ENCODE assay signal across 8 cellular contexts in genomic region chr9:35490910-35491465, GRCh38. TPM values are rescaled to one million over a fixed set of nuclear protein-coding genes. Genes with fewer than 3 reads are reported as not detected.
A peak's percentile ranks its signal among the peaks of the same experiment; 100 is the strongest.
DNase-seq lines count a peak whose midpoint lies in the region; ATAC-seq, FAIRE-seq and TF ChIP-seq lines count a peak whose summit lies in the region.

No MANE protein-coding gene starts in this region.

- peaks cover 34% of the 10 kb centered on the region for H3K4me1 Mint-ChIP-seq in stimulated activated naive CD8-positive, alpha-beta T cell treated with anti-CD3 and anti-CD28 coated beads, Interleukin-15, Interleukin-2, amounts not matched to agents 100 ng/mL and 50 ng/mL, for 24 hours (ENCODE audit: low read depth)

- TF ChIP-seq POLR2A in GM12892 (IDR thresholded peaks at IDR 0.05; ENCODE audit: low read depth, low read length), result no peak

- peak overlapping the region; percentile 98 for H3K27ac ChIP-seq in cingulate gyrus (ENCODE audit: low read depth, low read length)

- no peaks in the 10 kb centered on the region for H3K9me3 Mint-ChIP-seq in stimulated activated naive CD8-positive, alpha-beta T cell treated with anti-CD3 and anti-CD28 coated beads, Interleukin-15, Interleukin-2, amounts not matched to agents 100 ng/mL and 50 ng/mL, for 24 hours

- DNase-seq in stimulated activated naive CD8-positive, alpha-beta T cell treated with anti-CD3 and anti-CD28 coated beads, Interleukin-15, Interleukin-2, amounts not matched to agents 100 U/mL and 50 U/mL, for 24 hours, result no peak
- DNase-seq in midbrain (lab: John Stamatoyannopoulos, UW), result peak; percentile 49
- DNase-seq in SKM-1 (lab: John Stamatoyannopoulos, UW; ENCODE audit: unreplicated experiment), result no peak
- no peak for DNase-seq in NCI-H2029 treated with DMSO at 0.1 percent for 48 hours (lab: John Stamatoyannopoulos, UW)
- DNase-seq in GM12892 (ENCODE audit: insufficient read length), result no peak

- no peaks in the 10 kb centered on the region for H3K36me3 Mint-ChIP-seq in stimulated activated naive CD8-positive, alpha-beta T cell treated with anti-CD3 and anti-CD28 coated beads, Interleukin-15, Interleukin-2, amounts not matched to agents 100 ng/mL and 50 ng/mL, for 24 hours (ENCODE audit: low read depth)

- FAIRE-seq in GM12892 (lab: Jason Lieb, UNC), result no peak

- H3K4me3 Mint-ChIP-seq in stimulated activated naive CD8-positive, alpha-beta T cell treated with anti-CD3 and anti-CD28 coated beads, Interleukin-15, Interleukin-2, amounts not matched to agents 100 ng/mL and 50 ng/mL, for 24 hours, result peak overlapping the region; percentile 82

- H3K27me3 Mint-ChIP-seq in stimulated activated naive CD8-positive, alpha-beta T cell treated with anti-CD3 and anti-CD28 coated beads, Interleukin-15, Interleukin-2, amounts not matched to agents 100 ng/mL and 50 ng/mL, for 24 hours, result peaks cover 20% of the 10 kb centered on the region

- no peak for ATAC-seq in stimulated activated naive CD8-positive, alpha-beta T cell treated with anti-CD3 and anti-CD28 coated beads, Interleukin-15, Interleukin-2, amounts not matched to agents 100 U/mL and 50 U/mL, for 24 hours
- ATAC-seq in GM21529 (IDR thresholded peaks at IDR 0.05; ENCODE audit: unreplicated experiment), result no peak

- H3K27ac Mint-ChIP-seq in stimulated activated naive CD8-positive, alpha-beta T cell treated with anti-CD3 and anti-CD28 coated beads, Interleukin-15, Interleukin-2, amounts not matched to agents 100 ng/mL and 50 ng/mL, for 24 hours, result no peak overlapping the region

RNA-seq across cellular contexts. Expression of gene RUSC2, which starts 1.1 kb away (rescaled TPM):
- polyA plus RNA-seq in GM12892 (2012; ENCODE audit: missing spikeins), result not detected
